ENCODE assay signal across 27 cellular contexts in genomic region chr1:15424981-15425380, GRCh38. TPM values are rescaled to one million over a fixed set of nuclear protein-coding genes. Genes with fewer than 3 reads are reported as not detected.
DNase-seq lines count a peak whose midpoint lies in the region; ATAC-seq and TF ChIP-seq lines count a peak whose summit lies in the region.
"Had no signal": no experiment of that assay in that cellular context is flagged by ENCODE, and none has a peak within 500 bp of the region (broad histone marks: within the 10 kb centered on the region; RNA-seq: fewer than 3 reads in every experiment).

No MANE protein-coding gene starts in this region.

- H3K9me3 ChIP-seq in Peyer's patch: no peaks in the 10 kb centered on the region
- H3K9me3 ChIP-seq: esophagus squamous epithelium, psoas muscle, tibial nerve had no signal

- no peak for DNase-seq in CD14-positive monocyte (ENCODE audit: low spot score)
- DNase-seq in Peyer's patch: no peak
- no peak for DNase-seq in memory B cell (ENCODE audit: low spot score in 2 of 2)
- no peak for DNase-seq in progenitor cell of endocrine pancreas (ENCODE audit: low spot score, unreplicated experiment)
- DNase-seq in activated naive CD4-positive, alpha-beta T cell treated with anti-CD3 and anti-CD28 coated beads for 36 hours: no peak
- DNase-seq in NCI-H446 treated with DMSO at 0.1 percent for 48 hours (lab: John Stamatoyannopoulos, UW): no peak
- DNase-seq: ACHN; activated CD4-positive, alpha-beta T cell treated with anti-CD3 and anti-CD28 coated beads for 1 hour; DMS 273 treated with DMSO at 0.1 percent for 48 hours; esophagus squamous epithelium; GM23248; naive thymus-derived CD4-positive, alpha-beta T cell; NCI-H1092; stimulated activated naive CD8-positive, alpha-beta T cell treated with anti-CD3 and anti-CD28 coated beads, Interleukin-15, Interleukin-2, amounts not matched to agents 100 U/mL and 50 U/mL, for 24 hours; SW 1271 had no signal

- H3K9me3 Mint-ChIP-seq in CD14-positive monocyte (no peaks in the 10 kb centered on the region), memory B cell (no peaks in the 10 kb centered on the region), progenitor cell of endocrine pancreas (ENCODE audit: low read depth) (peaks cover 3% of the 10 kb centered on the region)
- no peaks in the 10 kb centered on the region for H3K9me3 Mint-ChIP-seq in activated naive CD4-positive, alpha-beta T cell treated with anti-CD3 and anti-CD28 coated beads for 36 hours
- H3K9me3 Mint-ChIP-seq: activated naive CD4-positive, alpha-beta T cell treated with anti-CD3 and anti-CD28 coated beads, Interleukin-2, amount 50 U/mL, for 72 hours; activated T-helper 1 cell treated with anti-CD3 and anti-CD28 coated beads, Interleukin-12 subunit alpha, Interleukin-12 subunit beta, Interleukin-2, Interleukin-4 antibody, amounts not matched to agents 30 ng/mL and 10 ng/mL and 1 ng/mL, durations not matched to agents 14 hours and 24 hours and 36 hours had no signal

- no peak for TF ChIP-seq POLR2A in Peyer's patch (IDR thresholded peaks at IDR 0.05)

- TF ChIP-seq CTCF in CD14-positive monocyte (IDR thresholded peaks at IDR 0.05): no peak
- no peak for TF ChIP-seq CTCF in Peyer's patch (IDR thresholded peaks at IDR 0.05)
- no peak for TF ChIP-seq CTCF in progenitor cell of endocrine pancreas (IDR thresholded peaks at IDR 0.05; ENCODE audit: unreplicated experiment)

- ATAC-seq in memory B cell (ENCODE audit: low read depth) (no peak), GM18520 (IDR thresholded peaks at IDR 0.05; ENCODE audit: unreplicated experiment) (no peak), GM18502 (IDR thresholded peaks at IDR 0.05; ENCODE audit: poor library complexity, unreplicated experiment) (no peak)
- ATAC-seq: activated naive CD4-positive, alpha-beta T cell treated with anti-CD3 and anti-CD28 coated beads, Interleukin-2, amount 50 U/mL, for 72 hours; naive thymus-derived CD4-positive, alpha-beta T cell; psoas muscle; stimulated activated naive CD8-positive, alpha-beta T cell treated with anti-CD3 and anti-CD28 coated beads, Interleukin-15, Interleukin-2, amounts not matched to agents 100 U/mL and 50 U/mL, for 24 hours had no signal

- H3K27me3 ChIP-seq in Peyer's patch: no peaks in the 10 kb centered on the region
- H3K27me3 ChIP-seq: BLaER1 treated with 17β-estradiol and CSF1 and Interleukin-3, amounts not matched to agents 10 nM and 100 nM; esophagus squamous epithelium; tibial nerve had no signal

- H3K4me1 Mint-ChIP-seq in CD14-positive monocyte (peaks cover 58% of the 10 kb centered on the region), memory B cell (peaks cover 9% of the 10 kb centered on the region), progenitor cell of endocrine pancreas (ENCODE audit: low read depth) (peaks cover 15% of the 10 kb centered on the region)
- H3K4me1 Mint-ChIP-seq in activated naive CD4-positive, alpha-beta T cell treated with anti-CD3 and anti-CD28 coated beads for 36 hours (ENCODE audit: low read depth): peaks cover 2% of the 10 kb centered on the region

- H3K27ac ChIP-seq in Peyer's patch: peak overlapping the region in 3 of 4 donors; percentile 73 to 95 (median 92)
- H3K27ac ChIP-seq: GM23248, psoas muscle had no signal

- peaks cover 0 to 63% (median 16%) of the 10 kb centered on the region in 4 donors for H3K4me1 ChIP-seq in Peyer's patch
- H3K4me1 ChIP-seq: psoas muscle had no signal

- intact Hi-C loops in CD14-positive monocyte (cut with micrococcal nuclease): no loop called here
- intact Hi-C loops in activated naive CD4-positive, alpha-beta T cell treated with anti-CD3 and anti-CD28 coated beads for 36 hours (cut with micrococcal nuclease): no loop called here

- H3K4me3 Mint-ChIP-seq in CD14-positive monocyte: no peak overlapping the region
- H3K4me3 Mint-ChIP-seq in memory B cell: no peak overlapping the region
- H3K4me3 Mint-ChIP-seq in progenitor cell of endocrine pancreas (ENCODE audit: low read depth): no peak overlapping the region
- no peak overlapping the region for H3K4me3 Mint-ChIP-seq in activated naive CD4-positive, alpha-beta T cell treated with anti-CD3 and anti-CD28 coated beads for 36 hours
- H3K4me3 Mint-ChIP-seq: activated T-helper 1 cell treated with anti-CD3 and anti-CD28 coated beads, Interleukin-12 subunit alpha, Interleukin-12 subunit beta, Interleukin-2, Interleukin-4 antibody, amounts not matched to agents 30 ng/mL and 10 ng/mL and 1 ng/mL, durations not matched to agents 14 hours and 24 hours and 36 hours; naive thymus-derived CD4-positive, alpha-beta T cell had no signal

- H3K36me3 Mint-ChIP-seq in CD14-positive monocyte: peaks cover 62 to 93% of the 10 kb centered on the region in 2 donors
- peaks cover 7% of the 10 kb centered on the region for H3K36me3 Mint-ChIP-seq in memory B cell
- peaks cover 9% of the 10 kb centered on the region for H3K36me3 Mint-ChIP-seq in progenitor cell of endocrine pancreas (ENCODE audit: insufficient read depth)
- H3K36me3 Mint-ChIP-seq in activated naive CD4-positive, alpha-beta T cell treated with anti-CD3 and anti-CD28 coated beads for 36 hours (ENCODE audit: low read depth): peaks cover 10% of the 10 kb centered on the region
- H3K36me3 Mint-ChIP-seq: activated naive CD4-positive, alpha-beta T cell treated with anti-CD3 and anti-CD28 coated beads, Interleukin-2, amount 50 U/mL, for 72 hours had no signal

- CTCF ChIA-PET in activated naive CD4-positive, alpha-beta T cell treated with anti-CD3 and anti-CD28 coated beads for 36 hours (lab: Charles Lee): interaction anchor here (0.9 kb wide), 1 partner anchor 101 kb away, joined by 6 read pairs; no protein-coding TSS in a partner anchor

- H3K4me3 ChIP-seq in Peyer's patch: no peak overlapping the region
- H3K4me3 ChIP-seq: BLaER1 treated with 17β-estradiol and CSF1 and Interleukin-3, amounts not matched to agents 10 nM and 100 nM; esophagus squamous epithelium; GM23248; lung; psoas muscle; skin epidermis; tibial nerve had no signal

- peaks cover 0 to 2% (median 2%) of the 10 kb centered on the region in 3 donors for H3K27me3 Mint-ChIP-seq in CD14-positive monocyte (ENCODE audit: low read depth in 3 of 3)
- H3K27me3 Mint-ChIP-seq in memory B cell: no peaks in the 10 kb centered on the region
- no peaks in the 10 kb centered on the region for H3K27me3 Mint-ChIP-seq in progenitor cell of endocrine pancreas
- H3K27me3 Mint-ChIP-seq in activated naive CD4-positive, alpha-beta T cell treated with anti-CD3 and anti-CD28 coated beads for 36 hours (ENCODE audit: low read depth): no peaks in the 10 kb centered on the region
- H3K27me3 Mint-ChIP-seq: naive thymus-derived CD4-positive, alpha-beta T cell had no signal

- H3K36me3 ChIP-seq in Peyer's patch: peaks cover 0 to 40% (median 0%) of the 10 kb centered on the region in 3 donors

- H3K27ac Mint-ChIP-seq in CD14-positive monocyte (peak overlapping the region in 4 of 7 donors; percentile 65 to 91 (median 83)), memory B cell (peak overlapping the region; percentile 68), progenitor cell of endocrine pancreas (peak overlapping the region; percentile 94)
- no peak overlapping the region for H3K27ac Mint-ChIP-seq in activated naive CD4-positive, alpha-beta T cell treated with anti-CD3 and anti-CD28 coated beads for 36 hours

RNA-seq across cellular contexts. Expression of gene CTRC, which starts 13.3 kb away (rescaled TPM):
- polyA plus RNA-seq in CD14-positive monocyte: not detected
- total RNA-seq in Peyer's patch (1 to 10 TPM in 1 of 4 donors, not detected in 3; 3.2 TPM), progenitor cell of endocrine pancreas (0.57 and 0.87 TPM in 2 replicates)
- total RNA-seq in activated naive CD4-positive, alpha-beta T cell treated with anti-CD3 and anti-CD28 coated beads for 36 hours: not detected
- total RNA-seq: activated naive CD4-positive, alpha-beta T cell treated with anti-CD3 and anti-CD28 coated beads, Interleukin-2, amount 50 U/mL, for 72 hours; chondrocyte; esophagus squamous epithelium; GM23248; kidney epithelial cell; LHCN-M2 had no signal
- polyA plus RNA-seq: GM23248; naive thymus-derived CD4-positive, alpha-beta T cell had no signal

RNA-seq across cellular contexts. Expression of gene EFHD2, which starts 15.3 kb away (rescaled TPM):
- 100 to 1,000 TPM; 323 to 329 TPM for polyA plus RNA-seq in CD14-positive monocyte
- total RNA-seq in Peyer's patch (100 to 1,000 TPM in 3 of 4 donors, 10 to 100 TPM in 1; 84.2 to 236 (median 196) TPM), progenitor cell of endocrine pancreas (17.8 and 19.4 TPM in 2 replicates)
- 10 to 100 TPM; 35.0 to 36.0 TPM for total RNA-seq in activated naive CD4-positive, alpha-beta T cell treated with anti-CD3 and anti-CD28 coated beads for 36 hours

RNA-seq across cellular contexts. Expression of gene CELA2A, which starts 31.6 kb away (rescaled TPM):
- polyA plus RNA-seq in CD14-positive monocyte: not detected
- total RNA-seq in Peyer's patch: not detected
- not detected in 2 replicates for total RNA-seq in progenitor cell of endocrine pancreas
- not detected for total RNA-seq in activated naive CD4-positive, alpha-beta T cell treated with anti-CD3 and anti-CD28 coated beads for 36 hours
- total RNA-seq: activated naive CD4-positive, alpha-beta T cell treated with anti-CD3 and anti-CD28 coated beads, Interleukin-2, amount 50 U/mL, for 72 hours; activated T-helper 1 cell treated with anti-CD3 and anti-CD28 coated beads, Interleukin-12 subunit alpha, Interleukin-12 subunit beta, Interleukin-2, Interleukin-4 antibody, amounts not matched to agents 30 ng/mL and 10 ng/mL and 1 ng/mL, durations not matched to agents 14 hours and 24 hours and 36 hours; chondrocyte; esophagus squamous epithelium; GM23248; kidney epithelial cell; LHCN-M2; naive thymus-derived CD4-positive, alpha-beta T cell had no signal
- polyA plus RNA-seq: GM23248; naive thymus-derived CD4-positive, alpha-beta T cell had no signal

RNA-seq across cellular contexts. Expression of gene CELA2B, which starts 50.9 kb away (rescaled TPM):
- not detected for polyA plus RNA-seq in CD14-positive monocyte
- total RNA-seq in Peyer's patch (not detected), progenitor cell of endocrine pancreas (not detected in 2 replicates)
- not detected for total RNA-seq in activated naive CD4-positive, alpha-beta T cell treated with anti-CD3 and anti-CD28 coated beads for 36 hours
- total RNA-seq: activated naive CD4-positive, alpha-beta T cell treated with anti-CD3 and anti-CD28 coated beads, Interleukin-2, amount 50 U/mL, for 72 hours; activated T-helper 1 cell treated with anti-CD3 and anti-CD28 coated beads, Interleukin-12 subunit alpha, Interleukin-12 subunit beta, Interleukin-2, Interleukin-4 antibody, amounts not matched to agents 30 ng/mL and 10 ng/mL and 1 ng/mL, durations not matched to agents 14 hours and 24 hours and 36 hours; chondrocyte; esophagus squamous epithelium; GM23248; kidney epithelial cell; LHCN-M2; naive thymus-derived CD4-positive, alpha-beta T cell; tibial nerve had no signal
- polyA plus RNA-seq: GM23248; lung; naive thymus-derived CD4-positive, alpha-beta T cell; psoas muscle had no signal
